Comparison of ENCODE assay signal across 16 cellular contexts in the genomic region with DNA sequence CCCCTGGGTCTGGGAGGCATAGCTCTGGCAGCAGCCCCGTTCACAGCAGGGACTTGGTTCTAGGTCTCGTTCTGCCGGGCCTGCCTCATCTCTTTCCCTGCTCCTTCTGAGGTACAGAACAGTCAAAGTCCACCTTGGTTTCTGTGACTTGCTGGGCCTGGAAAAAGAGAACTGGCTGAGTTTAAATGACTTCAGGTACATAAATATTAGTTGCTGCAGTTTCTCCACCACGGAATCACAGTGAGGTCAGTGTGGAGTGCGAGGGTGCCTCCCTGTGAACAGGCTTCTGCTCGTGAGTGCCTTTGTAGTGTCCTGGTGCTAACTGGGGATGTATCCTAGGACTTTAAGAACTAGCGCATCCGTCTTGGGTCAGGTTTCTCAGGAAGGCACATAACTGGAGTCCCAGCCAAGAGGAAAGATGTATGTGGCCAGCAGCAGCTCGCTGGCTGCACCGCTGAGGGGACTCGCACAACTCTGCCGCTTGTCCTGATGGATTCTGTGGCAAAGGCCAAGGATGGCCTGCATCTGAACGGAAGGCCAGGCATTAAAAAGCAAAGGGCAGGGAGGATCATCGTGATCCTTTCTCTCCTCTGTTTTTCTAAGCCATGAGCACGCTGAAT.
A peak's percentile ranks its signal among the peaks of the same experiment; 100 is the strongest.
DNase-seq lines count a peak whose midpoint lies in the region; ATAC-seq and TF ChIP-seq lines count a peak whose summit lies in the region.
"Had no signal": no experiment of that assay in that cellular context is flagged by ENCODE, and none has a peak within 500 bp of the region (broad histone marks: within the 10 kb centered on the region; RNA-seq: fewer than 3 reads in every experiment).

No MANE protein-coding gene starts in this region.

- H3K4me1 ChIP-seq in right atrium auricular region = peaks cover 0 to 55% of the 10 kb centered on the region in 2 donors
- peaks cover 46% of the 10 kb centered on the region for H3K4me1 ChIP-seq in fibroblast of lung (ENCODE audit: control insufficient read depth, extremely low read depth, insufficient read depth, low read length)
- peaks cover 39% of the 10 kb centered on the region for H3K4me1 ChIP-seq in psoas muscle

- H3K4me3 ChIP-seq in right atrium auricular region (no peak overlapping the region), fibroblast of lung (replicated peaks in 1 of 4; ENCODE audit: control extremely low read depth in 1 of 4, insufficient read depth in 1 of 4, low read depth in 3 of 4, low read length in 4 of 4) (peak overlapping the region in 3 of 4 experiments; percentile 5 to 47 (median 41)), psoas muscle (peak overlapping the region; percentile 31)

- no peaks in the 10 kb centered on the region for H3K36me3 Mint-ChIP-seq in activated T-cell treated with anti-CD3 and anti-CD28 coated beads, Interleukin-2, amount 50 U/mL, for 4 hours (ENCODE audit: insufficient read depth)
- H3K36me3 Mint-ChIP-seq: IgD-negative memory B cell had no signal

- peak overlapping the region; percentile 38 for H3K4me2 ChIP-seq in fibroblast of lung (ENCODE audit: extremely low read depth, insufficient read depth, low read length)

- H3K9me3 ChIP-seq in right atrium auricular region (no peaks in the 10 kb centered on the region), fibroblast of lung (ENCODE audit: control insufficient read depth, insufficient read depth, low read depth, low read length) (no peaks in the 10 kb centered on the region), psoas muscle (no peaks in the 10 kb centered on the region)

- H3K36me3 ChIP-seq in right atrium auricular region (no peaks in the 10 kb centered on the region), fibroblast of lung (ENCODE audit: control insufficient read depth, insufficient read depth, low read length) (no peaks in the 10 kb centered on the region), psoas muscle (ENCODE audit: insufficient read depth in 1 of 2, low read depth in 1 of 2) (no peaks in the 10 kb centered on the region)

- H2AFZ ChIP-seq in fibroblast of lung (ENCODE audit: low read length) = no peak overlapping the region

- intact Hi-C loops in left ventricle myocardium superior (cut with micrococcal nuclease) = no loop called here
- intact Hi-C loops in psoas muscle (cut with DNase I) = no loop called here

- H3K27me3 Mint-ChIP-seq in activated T-cell treated with anti-CD3 and anti-CD28 coated beads, Interleukin-2, amount 50 U/mL, for 4 hours (ENCODE audit: low read depth) = peaks cover 3% of the 10 kb centered on the region

- peak overlapping the region; percentile 64 for H3K9ac ChIP-seq in fibroblast of lung (ENCODE audit: insufficient read depth, low read length)

- H4K20me1 ChIP-seq in fibroblast of lung (ENCODE audit: control insufficient read depth, extremely low read depth, insufficient read depth, low read length) = no peaks in the 10 kb centered on the region

- H3K9me3 Mint-ChIP-seq in activated T-cell treated with anti-CD3 and anti-CD28 coated beads, Interleukin-2, amount 50 U/mL, for 4 hours = no peaks in the 10 kb centered on the region
- H3K9me3 Mint-ChIP-seq: IgD-negative memory B cell, immature natural killer cell had no signal

- no peaks in the 10 kb centered on the region for H3K27me3 ChIP-seq in right atrium auricular region
- H3K27me3 ChIP-seq in fibroblast of lung (ENCODE audit: control insufficient read depth, insufficient read depth, low read length) = no peaks in the 10 kb centered on the region
- no peaks in the 10 kb centered on the region for H3K27me3 ChIP-seq in psoas muscle (ENCODE audit: insufficient read depth in 3 of 3, low read length in 2 of 3)

- H3K27ac ChIP-seq in right atrium auricular region = peak overlapping the region; percentile 80 to 84
- peak overlapping the region; percentile 93 for H3K27ac ChIP-seq in fibroblast of lung (ENCODE audit: insufficient read depth, low read length)
- H3K27ac ChIP-seq in psoas muscle = peak overlapping the region; percentile 72

- H3K79me2 ChIP-seq in fibroblast of lung (ENCODE audit: control insufficient read depth, insufficient read depth, low read length) = peaks cover 35% of the 10 kb centered on the region

- H3K4me3 Mint-ChIP-seq in activated T-cell treated with anti-CD3 and anti-CD28 coated beads, Interleukin-2, amount 50 U/mL, for 4 hours = no peak overlapping the region
- H3K4me3 Mint-ChIP-seq: immature natural killer cell had no signal

- WGBS in psoas muscle, 3 donors = 32 to 45% (median 32%) methylated on average over 15 of the region's 15 CpGs

- TF ChIP-seq CTCF in right atrium auricular region (IDR thresholded peaks at IDR 0.05) (no peak), fibroblast of lung (conservative IDR thresholded peaks at IDR 0.05 in 1 of 2, IDR thresholded peaks at IDR 0.05 in 1 of 2; ENCODE audit: low read depth in 1 of 2, low read length in 2 of 2) (no peak), psoas muscle (IDR thresholded peaks at IDR 0.05) (no peak)

- ATAC-seq in left ventricle myocardium superior = no peak
- peak; percentile 34 to 61 (median 42) for ATAC-seq in psoas muscle
- no peak for ATAC-seq in activated T-cell treated with anti-CD3 and anti-CD28 coated beads, Interleukin-2, amount 50 U/mL, for 4 hours
- no peak for ATAC-seq in HG03139 (IDR thresholded peaks at IDR 0.05; ENCODE audit: unreplicated experiment)

- H3K4me1 Mint-ChIP-seq in activated T-cell treated with anti-CD3 and anti-CD28 coated beads, Interleukin-2, amount 50 U/mL, for 4 hours (ENCODE audit: low read depth) = peaks cover 15% of the 10 kb centered on the region
- H3K4me1 Mint-ChIP-seq: IgD-negative memory B cell had no signal

- DNase-seq in right atrium auricular region (ENCODE audit: low spot score) (no peak), left ventricle myocardium superior (no peak), fibroblast of lung (ENCODE audit: low read depth in 2 of 2) (peak in 1 of 2 donors; percentile 72), psoas muscle (peak in 1 of 2 donors; percentile 28), SIG-M5 treated with dmso at 0.1 percent for 504 hours (lab: John Stamatoyannopoulos, UW; ENCODE audit: unreplicated experiment) (no peak)
- no peak for DNase-seq in activated CD8-positive, alpha-beta memory T cell treated with anti-CD3 and anti-CD28 coated beads for 24 hours
- DNase-seq in activated T-cell treated with anti-CD3 and anti-CD28 coated beads, Interleukin-2, amount 50 U/mL, for 4 hours = no peak
- DNase-seq: ACHN; activated naive CD4-positive, alpha-beta T cell; cerebellar nuclear complex; immature natural killer cell; NCI-H1436; NCI-H510A; RPMI8226 had no signal

Comparison
In these comparisons a context has a peak if more than half of its experiments do, and no peak if none do; other contexts are left out.
1. H3K4me3 ChIP-seq: peak in fibroblast of lung (3 of 4) and psoas muscle (single experiment); none in right atrium auricular region (0 of 2).
2. ATAC-seq: peak in psoas muscle (4 of 4); none in left ventricle myocardium superior (single experiment), activated T-cell treated with anti-CD3 and anti-CD28 coated beads, Interleukin-2, amount 50 U/mL, for 4 hours (0 of 2) and HG03139 (single experiment).
3. Peak in every context shown above with its lines, with median percentiles within 50 percentile points of each other: H3K27ac ChIP-seq.